Comparison of ENCODE assay signal across 21 cellular contexts in genomic region chr14:101833045-101833444, GRCh38.
A peak's percentile ranks its signal among the peaks of the same experiment; 100 is the strongest.
DNase-seq lines count a peak whose midpoint lies in the region; ATAC-seq and TF ChIP-seq lines count a peak whose summit lies in the region.
"Had no signal": no experiment of that assay in that cellular context is flagged by ENCODE, and none has a peak within 500 bp of the region (broad histone marks: within the 10 kb centered on the region; RNA-seq: fewer than 3 reads in every experiment).

No MANE protein-coding gene starts in this region.

- H3K4me3 ChIP-seq in aorta (ENCODE audit: low read length in 2 of 2): no peak overlapping the region
- H3K4me3 ChIP-seq: esophagus muscularis mucosa, hepatocyte, tibial artery had no signal

- H3K9me3 Mint-ChIP-seq in activated CD4-positive, alpha-beta T cell treated with anti-CD3 and anti-CD28 coated beads for 36 hours (ENCODE audit: low read depth): no peaks in the 10 kb centered on the region
- no peaks in the 10 kb centered on the region for H3K9me3 Mint-ChIP-seq in CD4-positive, alpha-beta T cell
- H3K9me3 Mint-ChIP-seq in activated naive CD8-positive, alpha-beta T cell treated with anti-CD3 and anti-CD28 coated beads for 36 hours: no peaks in the 10 kb centered on the region
- H3K9me3 Mint-ChIP-seq in natural killer cell: no peaks in the 10 kb centered on the region

- peak overlapping the region; percentile 70 for H3K27ac Mint-ChIP-seq in activated CD4-positive, alpha-beta T cell treated with anti-CD3 and anti-CD28 coated beads for 36 hours
- peak overlapping the region; percentile 87 for H3K27ac Mint-ChIP-seq in CD4-positive, alpha-beta T cell
- peak overlapping the region; percentile 54 for H3K27ac Mint-ChIP-seq in activated naive CD8-positive, alpha-beta T cell treated with anti-CD3 and anti-CD28 coated beads for 36 hours
- H3K27ac Mint-ChIP-seq in natural killer cell: peak overlapping the region; percentile 80 to 97

- H3K36me3 Mint-ChIP-seq in activated CD4-positive, alpha-beta T cell treated with anti-CD3 and anti-CD28 coated beads for 36 hours (ENCODE audit: low read depth): peaks cover 45% of the 10 kb centered on the region
- H3K36me3 Mint-ChIP-seq in CD4-positive, alpha-beta T cell (ENCODE audit: low read depth): peaks cover 90% of the 10 kb centered on the region
- H3K36me3 Mint-ChIP-seq in activated naive CD8-positive, alpha-beta T cell treated with anti-CD3 and anti-CD28 coated beads for 36 hours: peaks cover 33% of the 10 kb centered on the region
- H3K36me3 Mint-ChIP-seq in natural killer cell: peaks cover 3% of the 10 kb centered on the region

- H3K9me3 ChIP-seq in CD4-positive, alpha-beta T cell (ENCODE audit: control insufficient read depth, low read length): no peaks in the 10 kb centered on the region
- no peaks in the 10 kb centered on the region for H3K9me3 ChIP-seq in aorta (ENCODE audit: control insufficient read depth, low read length)
- H3K9me3 ChIP-seq: esophagus muscularis mucosa, tibial artery had no signal

- intact Hi-C loops in activated CD4-positive, alpha-beta T cell treated with anti-CD3 and anti-CD28 coated beads for 36 hours (cut with DNase I, micrococcal nuclease): no loop called here
- intact Hi-C loops in CD4-positive, alpha-beta T cell (cut with DNase I, micrococcal nuclease): no loop called here
- intact Hi-C loops in natural killer cell (cut with micrococcal nuclease): no loop called here
- intact Hi-C loops in aorta (cut with DNase I): no loop called here

- CTCF ChIA-PET in activated CD4-positive, alpha-beta T cell treated with anti-CD3 and anti-CD28 coated beads for 36 hours (lab: Charles Lee): interaction anchor here (0.6 to 0.9 kb wide), 2 partner anchors 126 to 1404 kb away, joined by 3 to 4 read pairs; no protein-coding TSS in a partner anchor
- CTCF ChIA-PET in CD4-positive, alpha-beta T cell (lab: Charles Lee): interaction anchor here (1.2 kb wide), 1 partner anchor 9 kb away, joined by 3 read pairs; no protein-coding TSS in a partner anchor

- no peaks in the 10 kb centered on the region for H3K27me3 Mint-ChIP-seq in activated CD4-positive, alpha-beta T cell treated with anti-CD3 and anti-CD28 coated beads for 36 hours
- no peaks in the 10 kb centered on the region for H3K27me3 Mint-ChIP-seq in CD4-positive, alpha-beta T cell
- no peaks in the 10 kb centered on the region for H3K27me3 Mint-ChIP-seq in activated naive CD8-positive, alpha-beta T cell treated with anti-CD3 and anti-CD28 coated beads for 36 hours
- no peaks in the 10 kb centered on the region for H3K27me3 Mint-ChIP-seq in natural killer cell (ENCODE audit: low read depth in 2 of 2)

- ATAC-seq in activated CD4-positive, alpha-beta T cell treated with anti-CD3 and anti-CD28 coated beads for 36 hours: no peak
- no peak for ATAC-seq in CD4-positive, alpha-beta T cell (ENCODE audit: poor library complexity)
- ATAC-seq in natural killer cell (no peak), aorta (ENCODE audit: low FRiP score) (no peak)
- ATAC-seq: left ventricle myocardium superior had no signal

- H3K36me3 ChIP-seq in aorta (ENCODE audit: control insufficient read depth in 1 of 2, insufficient read depth in 2 of 2, low read length in 1 of 2): peaks cover 0 to 2% of the 10 kb centered on the region in 2 donors

- POLR2A ChIA-PET in activated CD4-positive, alpha-beta T cell treated with anti-CD3 and anti-CD28 coated beads for 36 hours (lab: Charles Lee): interaction anchor here (1.2 kb wide), 1 partner anchor 10 kb away, joined by 3 read pairs; no protein-coding TSS in a partner anchor
- POLR2A ChIA-PET in CD4-positive, alpha-beta T cell (lab: Charles Lee): interaction anchor here (1.2 to 5.1 kb wide), 4 partner anchors 8 to 40 kb away, joined by 3 to 46 read pairs (median 7); no protein-coding TSS in a partner anchor

- H3K4me1 ChIP-seq in aorta (ENCODE audit: control insufficient read depth in 1 of 2, insufficient read depth in 2 of 2, low read length in 2 of 2): peaks cover 0 to 6% of the 10 kb centered on the region in 2 donors

- no peak for DNase-seq in activated CD4-positive, alpha-beta T cell treated with anti-CD3 and anti-CD28 coated beads for 36 hours
- DNase-seq in activated CD4-positive, alpha-beta T cell treated with anti-CD3 and anti-CD28 coated beads for 1 hour: no peak
- no peak for DNase-seq in CD4-positive, alpha-beta T cell
- DNase-seq in activated naive CD8-positive, alpha-beta T cell treated with anti-CD3 and anti-CD28 coated beads for 36 hours: no peak
- DNase-seq in natural killer cell (no peak), NCI-H2171 (lab: John Stamatoyannopoulos, UW) (no peak), aorta (no peak), NCI-H526 treated with DMSO at 0.1 percent for 48 hours (lab: John Stamatoyannopoulos, UW) (no peak)
- DNase-seq: activated gamma-delta T cell; Calu3; effector CD8-positive, alpha-beta T cell; left ventricle myocardium superior; NCI-H526; small intestine; stimulated activated CD4-positive, alpha-beta T cell treated with anti-CD3 and anti-CD28 coated beads, Interleukin-2, amount 100 ng/mL, for 24 hours; stimulated activated naive CD4-positive, alpha-beta T cell; tibial artery had no signal

- TF ChIP-seq CTCF in CD4-positive, alpha-beta T cell (IDR thresholded peaks at IDR 0.05): no peak
- TF ChIP-seq CTCF in natural killer cell (IDR thresholded peaks at IDR 0.05): no peak

- H3K4me1 Mint-ChIP-seq in activated CD4-positive, alpha-beta T cell treated with anti-CD3 and anti-CD28 coated beads for 36 hours: peaks cover 93% of the 10 kb centered on the region
- peaks cover 94% of the 10 kb centered on the region for H3K4me1 Mint-ChIP-seq in CD4-positive, alpha-beta T cell (ENCODE audit: low read depth)
- H3K4me1 Mint-ChIP-seq in activated naive CD8-positive, alpha-beta T cell treated with anti-CD3 and anti-CD28 coated beads for 36 hours: peaks cover 75% of the 10 kb centered on the region
- peaks cover 78 to 87% of the 10 kb centered on the region in 2 donors for H3K4me1 Mint-ChIP-seq in natural killer cell

- no peaks in the 10 kb centered on the region for H3K27me3 ChIP-seq in CD4-positive, alpha-beta T cell (ENCODE audit: control insufficient read depth, insufficient read depth, low read length)
- H3K27me3 ChIP-seq in aorta (ENCODE audit: control insufficient read depth in 1 of 2, insufficient read depth in 2 of 2, low read length in 1 of 2): no peaks in the 10 kb centered on the region
- H3K27me3 ChIP-seq: esophagus muscularis mucosa, hepatocyte, tibial artery had no signal

- no peak overlapping the region for H3K4me3 Mint-ChIP-seq in activated CD4-positive, alpha-beta T cell treated with anti-CD3 and anti-CD28 coated beads for 36 hours
- no peak overlapping the region for H3K4me3 Mint-ChIP-seq in CD4-positive, alpha-beta T cell
- H3K4me3 Mint-ChIP-seq in activated naive CD8-positive, alpha-beta T cell treated with anti-CD3 and anti-CD28 coated beads for 36 hours: no peak overlapping the region
- no peak overlapping the region for H3K4me3 Mint-ChIP-seq in natural killer cell

- no peak overlapping the region for H3K27ac ChIP-seq in CD4-positive, alpha-beta T cell (ENCODE audit: low read depth, low read length)
- no peak overlapping the region for H3K27ac ChIP-seq in aorta (ENCODE audit: low read depth in 1 of 2, low read length in 2 of 2)
- H3K27ac ChIP-seq: 22Rv1, esophagus muscularis mucosa, hepatocyte, KMS-11, tibial artery had no signal

- WGBS in aorta, 2 donors: 84% methylated on average over 11 of the region's 11 CpGs
